ENCODE assay signal across 33 cellular contexts in genomic region chr6:15924893-15925292, GRCh38.
"Had no signal": no experiment of that assay in that cellular context is flagged by ENCODE, and none has a peak within 500 bp of the region (broad histone marks: within the 10 kb centered on the region; RNA-seq: fewer than 3 reads in every experiment).

No MANE protein-coding gene starts in this region.

- H3K9ac ChIP-seq: KMS-11 had no signal

- H3K4me3 ChIP-seq: MG63 had no signal

- DNase-seq: Karpas-422, Kasumi-1, MG63, MM.1S, MV-4-11, NCI-H1048, NCI-H1092, NCI-H1092 treated with DMSO at 0.1 percent for 48 hours, NCI-H1105, NCI-H1105 treated with DMSO at 0.1 percent for 48 hours, NCI-H1417, NCI-H1417 treated with DMSO at 0.1 percent for 48 hours, NCI-H1436, NCI-H1436 treated with DMSO at 0.1 percent for 48 hours, NCI-H146, NCI-H1694, NCI-H1694 treated with DMSO at 0.1 percent for 48 hours, NCI-H187, NCI-H187 treated with DMSO at 0.1 percent for 48 hours, NCI-H2029, NCI-H2029 treated with DMSO at 0.1 percent for 48 hours, NCI-H2081, NCI-H2081 treated with DMSO at 0.1 percent for 48 hours, NCI-H2107, NCI-H2171 treated with DMSO at 0.1 percent for 48 hours, NCI-H2227 treated with DMSO at 0.1 percent for 48 hours, NCI-H226, NCI-H345, NCI-H446, NCI-H446 treated with DMSO at 0.1 percent for 48 hours, NCI-H510A, NCI-H510A treated with DMSO at 0.1 percent for 48 hours had no signal

- H3K27ac ChIP-seq: KMS-11 had no signal

- H3K36me3 ChIP-seq: MG63 had no signal

- H3K27me3 ChIP-seq: MG63 had no signal

- H3K4me2 ChIP-seq: KMS-11 had no signal
